ENCODE assay signal across 8 cellular contexts in the genomic region with DNA sequence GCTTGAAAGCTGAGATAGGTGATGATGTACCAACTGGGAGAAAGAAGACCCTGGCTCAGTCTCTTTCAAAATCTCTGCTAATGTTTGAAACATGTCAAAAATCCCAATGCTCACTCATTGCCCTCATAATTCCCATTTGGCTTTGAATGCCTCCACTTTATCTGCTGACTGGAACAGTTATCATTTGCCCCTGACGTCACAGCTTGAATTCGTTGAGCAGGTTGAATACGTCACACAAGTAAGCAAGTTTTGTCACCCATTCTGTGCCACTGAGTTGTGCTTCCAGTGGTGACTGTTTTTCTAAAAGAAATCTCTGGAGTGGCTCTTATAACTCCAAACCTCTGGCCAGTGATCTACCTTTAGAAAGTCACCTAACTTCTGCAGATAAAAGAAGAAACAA.
"Had no signal": no experiment of that assay in that cellular context is flagged by ENCODE, and none has a peak within 500 bp of the region (broad histone marks: within the 10 kb centered on the region; RNA-seq: fewer than 3 reads in every experiment).

No MANE protein-coding gene starts in this region.

- FAIRE-seq: G401.6, GM12878, GM12891, GM12892, GM18507, GM19239 had no signal

- H3K4me3 ChIP-seq: GM12878 had no signal

- DNase-seq: GDM1, GF-D8 had no signal

- ATAC-seq: GM12878 had no signal
